27 cellular contexts compared by ENCODE assay signal in the genomic region with DNA sequence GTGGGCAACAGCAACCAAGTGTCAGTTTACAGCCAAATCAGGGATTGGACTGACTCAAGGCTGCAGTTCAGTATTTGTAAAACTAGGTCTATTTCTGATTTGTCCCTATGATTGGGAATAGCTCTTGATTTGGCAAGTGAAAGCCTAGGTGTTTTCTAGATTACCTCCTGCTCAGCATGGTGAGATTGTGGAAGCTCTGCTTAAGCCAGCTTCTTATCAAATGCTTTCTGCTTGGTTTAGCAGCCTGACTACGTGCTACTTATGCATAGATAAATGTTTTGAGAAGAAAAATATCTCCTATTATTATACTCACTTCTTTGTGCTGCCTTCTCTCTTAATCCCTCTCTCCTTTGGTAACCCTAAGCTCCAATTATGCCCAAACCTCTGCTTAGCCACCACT.
"Had no signal": no experiment of that assay in that cellular context is flagged by ENCODE, and none has a peak within 500 bp of the region (broad histone marks: within the 10 kb centered on the region; RNA-seq: fewer than 3 reads in every experiment).

No MANE protein-coding gene starts in this region.

- H3K4me3 ChIP-seq: stomach, suprapubic skin, testis, thoracic aorta, thyroid gland, tibial artery, tibial nerve, transverse colon, upper lobe of left lung, upper lobe of right lung, uterus, vagina had no signal

- H3K27ac ChIP-seq: stomach, suprapubic skin, testis, thoracic aorta, thyroid gland, tibial artery, tibial nerve, transverse colon, upper lobe of left lung, upper lobe of right lung, uterus, vagina had no signal

- H3K9me3 ChIP-seq: suprapubic skin, testis, thyroid gland, uterus, vagina had no signal

- H3K36me3 ChIP-seq: stomach, suprapubic skin, thoracic aorta, thyroid gland, tibial artery, tibial nerve, transverse colon, upper lobe of left lung, upper lobe of right lung, uterus, vagina had no signal

- H3K4me1 ChIP-seq: stomach, testis, thyroid gland, tibial nerve, transverse colon, upper lobe of left lung, upper lobe of right lung, uterus, vagina had no signal

- DNase-seq: stimulated activated CD4-positive, alpha-beta T cell treated with anti-CD3 and anti-CD28 coated beads, Interleukin-2, amount 100 ng/mL, for 48 hours; stimulated activated CD4-positive, alpha-beta T cell treated with anti-CD3 and anti-CD28 coated beads, Interleukin-4, amount 100 ng/mL, for 1 hour; stimulated activated CD4-positive, alpha-beta T cell treated with anti-CD3 and anti-CD28 coated beads, Interleukin-4, amount 100 ng/mL, for 24 hours; stimulated activated CD4-positive, alpha-beta T cell treated with anti-CD3 and anti-CD28 coated beads, Interleukin-4, amount 100 ng/mL, for 4 hours; stimulated activated CD8-positive, alpha-beta memory T cell treated with anti-CD3 and anti-CD28 coated beads, Interleukin-4, amount 100 ng/mL, for 48 hours; stimulated activated naive B cell treated with anti-CD40 and anti-IgM and Interleukin-4, amounts not matched to agents 10 μg/mL and 1 μg/mL and 100 μg/mL, for 72 hours; stimulated activated naive CD4-positive, alpha-beta T cell; stimulated activated naive CD4-positive, alpha-beta T cell treated with Interleukin-2 at 50 U/mL for 16 hours; stimulated activated naive CD8-positive, alpha-beta T cell treated with anti-CD3 and anti-CD28 coated beads, Interleukin-15, amount 100 ng/mL, for 72 hours; stimulated activated naive CD8-positive, alpha-beta T cell treated with anti-CD3 and anti-CD28 coated beads, Interleukin-15, Interleukin-2, amounts not matched to agents 100 U/mL and 50 U/mL, for 24 hours; stomach; substantia nigra; testis; thyroid gland; tibial artery; transverse colon; trophoblast cell; upper lobe of left lung; upper lobe of right lung; uterus had no signal

- FAIRE-seq: urothelium cell line had no signal

- H3K27me3 ChIP-seq: stomach, suprapubic skin, testis, thyroid gland, tibial artery, tibial nerve, upper lobe of left lung, upper lobe of right lung, uterus, vagina had no signal

- ATAC-seq: stimulated activated effector memory CD8-positive, alpha-beta T cell treated with anti-CD3 and anti-CD28 coated beads, Interleukin-12 subunit alpha, Interleukin-12 subunit beta, amount 100 ng/mL, for 72 hours; stimulated activated memory B cell treated with anti-CD40 and anti-IgM and Interleukin-4, amounts not matched to agents 10 μg/mL and 1 μg/mL and 100 μg/mL, for 72 hours; stimulated activated naive B cell treated with anti-CD40 and anti-IgM and Interleukin-4, amounts not matched to agents 10 μg/mL and 1 μg/mL and 100 μg/mL, for 72 hours; stimulated activated naive CD8-positive, alpha-beta T cell treated with anti-CD3 and anti-CD28 coated beads, Interleukin-15, amount 100 ng/mL, for 72 hours; stimulated activated naive CD8-positive, alpha-beta T cell treated with anti-CD3 and anti-CD28 coated beads, Interleukin-15, Interleukin-2, amounts not matched to agents 100 U/mL and 50 U/mL, for 24 hours; upper lobe of right lung had no signal
